15 cellular contexts compared by ENCODE assay signal in the genomic region with DNA sequence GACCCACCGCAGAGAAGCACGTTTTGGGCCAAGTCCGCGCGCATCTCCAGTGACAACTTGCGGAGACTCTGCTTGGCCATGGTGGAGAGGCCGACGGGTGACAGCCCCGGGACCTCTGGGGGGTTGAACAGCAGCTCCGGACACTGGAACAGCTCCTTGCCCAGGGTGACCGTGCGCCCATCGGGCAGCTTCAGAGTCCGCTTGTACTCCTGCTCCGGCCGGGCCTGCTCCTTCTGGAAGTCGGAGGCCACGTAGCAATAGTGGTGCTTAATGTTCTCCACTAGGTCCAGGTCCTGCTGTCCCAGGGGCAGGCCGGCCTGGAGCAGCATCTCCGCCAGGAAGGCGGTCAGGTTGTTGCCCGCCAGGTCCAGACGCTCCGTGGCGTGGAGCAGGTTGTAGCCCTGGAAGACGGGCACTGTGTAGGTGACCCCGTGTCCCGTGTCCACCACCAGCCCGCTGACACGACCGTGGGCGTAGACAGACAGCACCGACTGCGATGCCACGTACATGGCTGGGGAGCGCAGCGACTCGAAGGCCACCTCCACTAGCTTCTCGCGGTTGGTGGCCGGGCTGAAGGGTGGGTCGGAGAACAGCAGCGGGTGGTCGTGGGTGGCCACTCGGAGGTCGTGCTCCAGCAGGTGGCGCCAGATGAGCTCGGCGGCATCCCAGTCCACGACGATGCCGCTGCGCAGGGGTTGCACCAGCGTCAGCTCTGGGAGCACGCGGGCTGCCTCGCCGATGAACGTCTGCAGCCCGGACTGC. TPM values are rescaled to one million over a fixed set of nuclear protein-coding genes. Genes with fewer than 3 reads are reported as not detected.
DNase-seq lines count a peak whose midpoint lies in the region; ATAC-seq and TF ChIP-seq lines count a peak whose summit lies in the region.
"Had no signal": no experiment of that assay in that cellular context is flagged by ENCODE, and none has a peak within 500 bp of the region (broad histone marks: within the 10 kb centered on the region; RNA-seq: fewer than 3 reads in every experiment).

No MANE protein-coding gene starts in this region.

- no peak overlapping the region for H3K4me3 ChIP-seq in Loucy (ENCODE audit: low read length, poor library complexity, severe bottlenecking)
- no peak overlapping the region for H3K4me3 ChIP-seq in tibial nerve
- H3K4me3 ChIP-seq: BLaER1, dorsolateral prefrontal cortex, stomach had no signal

- H3F3A ChIP-seq in Loucy (ENCODE audit: low read depth) = peaks cover 4% of the 10 kb centered on the region

- H3K27me3 ChIP-seq in Loucy (ENCODE audit: insufficient read depth, low read length, poor library complexity, severe bottlenecking) (no peaks in the 10 kb centered on the region), tibial nerve (peaks cover 0 to 4% of the 10 kb centered on the region in 2 donors)
- H3K27me3 ChIP-seq: BLaER1 had no signal

- H3K9me3 ChIP-seq in Loucy (ENCODE audit: insufficient read depth, low read depth, low read length) = no peaks in the 10 kb centered on the region
- peaks cover 0 to 11% (median 0%) of the 10 kb centered on the region in 4 donors for H3K9me3 ChIP-seq in tibial nerve
- H3K9me3 ChIP-seq: BLaER1 had no signal

- H3K79me2 ChIP-seq in Loucy (ENCODE audit: insufficient read depth, low read length) = no peaks in the 10 kb centered on the region

- H3K4me2 ChIP-seq in Loucy (ENCODE audit: low read depth, low read length, poor library complexity, severe bottlenecking) = no peak overlapping the region
- H3K4me2 ChIP-seq: BLaER1 had no signal

- peak; percentile 30 for DNase-seq in stimulated activated CD4-positive, alpha-beta T cell treated with anti-CD3 and anti-CD28 coated beads, Interleukin-15, amount 100 ng/mL, for 24 hours
- DNase-seq in stimulated activated CD4-positive, alpha-beta T cell treated with anti-CD3 and anti-CD28 coated beads, Interleukin-2, amount 100 ng/mL, for 48 hours = no peak
- DNase-seq in ecto neural progenitor cell (ENCODE audit: low spot score) (peak; percentile 60), tibial nerve (ENCODE audit: low spot score in 2 of 2) (no peak), LoVo (ENCODE audit: low spot score) (no peak)
- DNase-seq: anterior cingulate cortex, dorsolateral prefrontal cortex, NCI-H69, SIG-M5, stomach had no signal

- no peak overlapping the region for H3K27ac ChIP-seq in tibial nerve
- H3K27ac ChIP-seq: BLaER1, dorsolateral prefrontal cortex, stomach had no signal

- TF ChIP-seq CTCF in Loucy (conservative IDR thresholded peaks at IDR 0.05; ENCODE audit: low read length) (peak; percentile 74), tibial nerve (IDR thresholded peaks at IDR 0.05) (no peak)

- no peak overlapping the region for H3K9ac ChIP-seq in Loucy (ENCODE audit: low read depth, low read length, poor library complexity, severe bottlenecking)
- H3K9ac ChIP-seq: BLaER1 had no signal

- H3K9me2 ChIP-seq in Loucy (replicated peaks; ENCODE audit: low read depth, low read length) = no peaks in the 10 kb centered on the region

- no peak overlapping the region for H2AFZ ChIP-seq in Loucy (ENCODE audit: low read length)

- ATAC-seq in GM19351 (IDR thresholded peaks at IDR 0.05; ENCODE audit: unreplicated experiment) = no peak
- ATAC-seq in GM19452 (IDR thresholded peaks at IDR 0.05; ENCODE audit: unreplicated experiment) = no peak
- ATAC-seq: activated T-cell treated with anti-CD3 and anti-CD28 coated beads, Interleukin-2, amount 50 U/mL, for 72 hours had no signal

- WGBS in tibial nerve, 2 donors = 48 to 85% methylated on average over 10 to 44 of the region's 60 CpGs

- H4K20me1 ChIP-seq in Loucy (ENCODE audit: insufficient read depth, low read length, poor library complexity, severe bottlenecking) = no peaks in the 10 kb centered on the region
- H4K20me1 ChIP-seq: BLaER1 had no signal

- TF ChIP-seq EP300 in tibial nerve (IDR thresholded peaks at IDR 0.05) = no peak

- H3K36me3 ChIP-seq in Loucy (ENCODE audit: insufficient read depth, low read length) (no peaks in the 10 kb centered on the region), tibial nerve (no peaks in the 10 kb centered on the region)
- H3K36me3 ChIP-seq: BLaER1, stomach had no signal

- TF ChIP-seq POLR2A in tibial nerve (IDR thresholded peaks at IDR 0.05) = no peak

- H3K4me1 ChIP-seq in Loucy (ENCODE audit: insufficient read depth, low read length, poor library complexity, severe bottlenecking) = peaks cover 40% of the 10 kb centered on the region
- H3K4me1 ChIP-seq in tibial nerve = no peaks in the 10 kb centered on the region
- H3K4me1 ChIP-seq: stomach had no signal

RNA-seq across cellular contexts. Expression of gene ACTL9, which starts 0.7 kb away (rescaled TPM):
- total RNA-seq in tibial nerve = not detected
- total RNA-seq: activated T-cell treated with anti-CD3 and anti-CD28 coated beads, Interleukin-2, amount 50 U/mL, for 72 hours; dorsolateral prefrontal cortex; stomach had no signal

RNA-seq across cellular contexts. Expression of gene OR2Z1, which starts 23.6 kb away (rescaled TPM):
- total RNA-seq in tibial nerve = not detected
- total RNA-seq: activated T-cell treated with anti-CD3 and anti-CD28 coated beads, Interleukin-2, amount 50 U/mL, for 72 hours; dorsolateral prefrontal cortex; stomach had no signal

Comparison
In these comparisons a context has a peak if more than half of its experiments do, and no peak if none do; other contexts are left out.
1. DNase-seq: peak in stimulated activated CD4-positive, alpha-beta T cell treated with anti-CD3 and anti-CD28 coated beads, Interleukin-15, amount 100 ng/mL, for 24 hours (single experiment) and ecto neural progenitor cell (single experiment); none in stimulated activated CD4-positive, alpha-beta T cell treated with anti-CD3 and anti-CD28 coated beads, Interleukin-2, amount 100 ng/mL, for 48 hours (0 of 2), tibial nerve (0 of 2) and LoVo (single experiment).